16 cellular contexts compared by ENCODE assay signal in the genomic region with DNA sequence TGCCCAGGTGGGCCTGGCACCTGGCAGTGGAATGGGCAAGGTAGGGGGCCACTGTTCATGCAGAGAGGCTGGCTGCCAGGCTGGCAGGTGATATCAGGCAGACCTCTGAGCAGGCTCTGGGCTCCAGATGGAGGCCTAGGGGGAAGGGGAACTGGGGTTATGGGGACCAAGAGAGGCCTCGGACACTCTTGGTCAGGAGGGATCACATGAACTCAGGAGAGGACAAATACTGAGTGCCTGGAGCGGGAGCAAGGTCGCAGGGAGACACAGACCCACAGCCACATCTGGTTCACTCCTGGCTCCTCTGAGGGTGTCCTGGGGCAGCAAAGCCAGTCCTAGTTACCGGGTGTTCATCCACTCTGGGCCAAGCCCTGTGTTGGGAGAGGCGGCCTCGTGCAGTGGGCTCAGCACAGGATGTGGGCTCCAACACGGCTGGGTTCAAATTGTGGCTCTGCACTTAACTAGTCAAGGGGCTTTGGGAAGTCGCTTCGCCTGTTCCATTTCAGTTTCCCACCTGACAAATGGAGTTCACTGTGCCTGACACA.
DNase-seq lines count a peak whose midpoint lies in the region; ATAC-seq and TF ChIP-seq lines count a peak whose summit lies in the region.
"Had no signal": no experiment of that assay in that cellular context is flagged by ENCODE, and none has a peak within 500 bp of the region (broad histone marks: within the 10 kb centered on the region; RNA-seq: fewer than 3 reads in every experiment).

No MANE protein-coding gene starts in this region.

- no peaks in the 10 kb centered on the region for H3K4me1 ChIP-seq in upper lobe of left lung
- H3K4me1 ChIP-seq: SJSA1 had no signal

- no peak for TF ChIP-seq CTCF in upper lobe of left lung (IDR thresholded peaks at IDR 0.05)

- ATAC-seq in upper lobe of left lung (ENCODE audit: low FRiP score in 2 of 2) (peak; percentile 7 to 27), GM18907 (IDR thresholded peaks at IDR 0.05; ENCODE audit: unreplicated experiment) (no peak), HG02763 (IDR thresholded peaks at IDR 0.05; ENCODE audit: unreplicated experiment) (no peak)

- no peaks in the 10 kb centered on the region for H3K9me3 ChIP-seq in upper lobe of left lung
- H3K9me3 ChIP-seq: SJSA1 had no signal

- H3K4me3 ChIP-seq in Jurkat, Clone E6-1 (ENCODE audit: low read length) = no peak overlapping the region
- no peak overlapping the region for H3K4me3 ChIP-seq in upper lobe of left lung
- H3K4me3 ChIP-seq: SJSA1 had no signal

- WGBS in upper lobe of left lung, 2 donors = 80 to 88% methylated on average over 6 to 9 of the region's 9 CpGs

- H3K36me3 ChIP-seq in upper lobe of left lung = no peaks in the 10 kb centered on the region
- H3K36me3 ChIP-seq: SJSA1 had no signal

- H3K27ac ChIP-seq in upper lobe of left lung = no peak overlapping the region
- H3K27ac ChIP-seq: SJSA1 had no signal

- peaks cover 0 to 8% (median 2%) of the 10 kb centered on the region in 4 donors for H3K27me3 ChIP-seq in upper lobe of left lung

- DNase-seq in NCI-H345 treated with DMSO at 0.1 percent for 48 hours (lab: John Stamatoyannopoulos, UW; ENCODE audit: unreplicated experiment) (peak; percentile 7), NCI-H345 (lab: John Stamatoyannopoulos, UW) (no peak), mesenteric fat pad (ENCODE audit: low spot score) (peak; percentile 51), upper lobe of left lung (no peak)
- DNase-seq in Jurkat, Clone E6-1 (ENCODE audit: low read depth, low spot score) = peak; percentile 14
- no peak for DNase-seq in activated CD4-positive, alpha-beta T cell treated with anti-CD3 and anti-CD28 coated beads, Interleukin-2, amount 50 U/mL, for 4 hours
- DNase-seq: 8988T, DMS79, Kasumi-1, MM.1S, NCI-H1105, NCI-H2081 treated with DMSO at 0.1 percent for 48 hours, NCI-H524 had no signal

- no peak for TF ChIP-seq EP300 in upper lobe of left lung (IDR thresholded peaks at IDR 0.05)

- TF ChIP-seq POLR2A in upper lobe of left lung (IDR thresholded peaks at IDR 0.05) = no peak

Comparison
In these comparisons a context has a peak if more than half of its experiments do, and no peak if none do; other contexts are left out.
1. DNase-seq: peak in NCI-H345 treated with DMSO at 0.1 percent for 48 hours (single experiment), Jurkat, Clone E6-1 (single experiment) and mesenteric fat pad (single experiment); none in NCI-H345 (single experiment), upper lobe of left lung (0 of 2) and activated CD4-positive, alpha-beta T cell treated with anti-CD3 and anti-CD28 coated beads, Interleukin-2, amount 50 U/mL, for 4 hours (0 of 2).
2. ATAC-seq: peak in upper lobe of left lung (2 of 2); none in GM18907 (single experiment) and HG02763 (single experiment).